Comparison of ENCODE assay signal across 11 cellular contexts in the genomic region with DNA sequence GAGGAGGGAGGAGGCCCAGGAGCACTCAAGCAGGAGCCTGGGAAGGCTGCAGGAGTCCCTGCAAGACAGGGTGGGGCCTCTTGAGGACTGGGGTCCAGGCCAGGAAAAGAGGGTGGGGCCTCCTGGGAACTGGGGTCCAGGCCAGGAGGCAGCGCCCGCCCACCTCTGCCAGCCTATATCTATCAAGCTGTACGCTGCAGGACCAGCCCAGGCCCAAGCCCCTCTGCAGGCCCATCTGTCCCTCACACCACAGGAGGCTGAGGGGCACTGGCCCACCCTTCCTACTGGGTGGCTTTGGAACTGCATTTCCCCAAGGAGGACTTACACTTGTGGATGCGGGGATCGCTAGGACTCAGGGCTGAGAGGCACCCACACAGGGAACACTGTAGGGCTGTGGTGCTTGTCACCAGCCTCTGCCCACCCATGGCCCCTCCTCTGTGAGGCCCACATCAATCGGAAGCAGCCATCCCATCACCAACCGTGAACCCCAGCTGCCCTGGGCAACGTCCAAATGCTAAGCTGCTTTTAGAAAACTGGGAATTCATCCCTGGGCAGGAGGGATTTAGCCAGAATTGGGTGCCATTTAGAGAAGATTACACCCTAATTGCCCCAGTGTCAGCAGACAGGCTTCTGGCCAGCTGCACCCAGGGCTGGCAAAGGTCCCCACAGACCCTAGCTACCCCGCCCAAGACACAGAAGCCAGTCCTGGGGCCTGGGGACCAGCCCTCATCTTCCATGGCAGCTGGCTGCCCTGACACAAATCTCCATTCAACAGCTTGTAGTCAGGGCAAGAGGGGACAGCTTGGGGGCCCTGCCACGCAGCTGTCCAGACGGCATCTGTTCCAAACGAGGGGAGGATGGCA. TPM values are rescaled to one million over a fixed set of nuclear protein-coding genes. Genes with fewer than 3 reads are reported as not detected.
A peak's percentile ranks its signal among the peaks of the same experiment; 100 is the strongest.
DNase-seq lines count a peak whose midpoint lies in the region; ATAC-seq, FAIRE-seq and TF ChIP-seq lines count a peak whose summit lies in the region.
"Had no signal": no experiment of that assay in that cellular context is flagged by ENCODE, and none has a peak within 500 bp of the region (broad histone marks: within the 10 kb centered on the region; RNA-seq: fewer than 3 reads in every experiment).

No MANE protein-coding gene starts in this region.

- peaks cover 5% of the 10 kb centered on the region for H3K9me3 Mint-ChIP-seq in WTC11
- H3K9me3 Mint-ChIP-seq: CD8-positive, alpha-beta T cell had no signal

- H3K27ac Mint-ChIP-seq in WTC11 = peak overlapping the region; percentile 82; the same call in 1 of the 2 replicates

- no peak overlapping the region for H3K4me3 Mint-ChIP-seq in WTC11
- H3K4me3 Mint-ChIP-seq: CD8-positive, alpha-beta T cell had no signal

- no peak overlapping the region for H3K27ac ChIP-seq in right cardiac atrium (ENCODE audit: low read length)
- H3K27ac ChIP-seq: pancreas had no signal

- H3K4me1 ChIP-seq in right cardiac atrium (ENCODE audit: control insufficient read depth, insufficient read depth, low read length) = peaks cover 33% of the 10 kb centered on the region

- no peak for FAIRE-seq in urothelium cell line (lab: Jason Lieb, UNC)
- FAIRE-seq: pancreas had no signal

- H3K4me3 ChIP-seq in H7 (ENCODE audit: insufficient read depth, low read depth, low read length) (no peak overlapping the region), right cardiac atrium (ENCODE audit: low read length) (no peak overlapping the region)
- H3K4me3 ChIP-seq: pancreas, PC-9 had no signal

- DNase-seq in H7 (peak; percentile 59), WTC11 (ENCODE audit: low spot score) (no peak), right cardiac atrium (peak; percentile 59 to 78 (median 75)), retina (peak; percentile 58), urothelium cell line (ENCODE audit: low spot score) (no peak)
- DNase-seq in activated CD4-positive, alpha-beta T cell treated with anti-CD3 and anti-CD28 coated beads for 1 hour = no peak
- DNase-seq: CD8-positive, alpha-beta T cell; PC-9 had no signal

- H3K27me3 ChIP-seq in H7 (ENCODE audit: control insufficient read depth, insufficient read depth, low read length) = no peaks in the 10 kb centered on the region
- H3K27me3 ChIP-seq in right cardiac atrium (ENCODE audit: control insufficient read depth, insufficient read depth) = no peaks in the 10 kb centered on the region
- H3K27me3 ChIP-seq: pancreas had no signal

- no peak; the same call in 1 of the 2 replicates for ATAC-seq in WTC11
- ATAC-seq in right cardiac atrium = peak; percentile 50 to 76
- ATAC-seq in GM19455 (IDR thresholded peaks at IDR 0.05; ENCODE audit: unreplicated experiment) = no peak
- ATAC-seq in HG03521 (IDR thresholded peaks at IDR 0.05; ENCODE audit: unreplicated experiment) = no peak
- ATAC-seq: CD8-positive, alpha-beta T cell had no signal

- CTCF ChIA-PET in WTC11 (lab: Charles Lee) = no interaction called here

- WGBS in right cardiac atrium = 54% methylated on average over 12 of the region's 12 CpGs

- H3K9me3 ChIP-seq in right cardiac atrium (ENCODE audit: control insufficient read depth, low read length) = no peaks in the 10 kb centered on the region
- H3K9me3 ChIP-seq: pancreas had no signal

- no peaks in the 10 kb centered on the region for H3K36me3 ChIP-seq in H7 (replicated peaks; ENCODE audit: control insufficient read depth, insufficient read depth, low read length)
- H3K36me3 ChIP-seq: pancreas had no signal

- H3K27me3 Mint-ChIP-seq in WTC11 (ENCODE audit: low read depth) = no peaks in the 10 kb centered on the region

- POLR2A ChIA-PET in WTC11 (lab: Charles Lee) = no interaction called here

- H3K36me3 Mint-ChIP-seq in WTC11 = peaks cover 15% of the 10 kb centered on the region

- no peak for TF ChIP-seq CTCF in WTC11 (IDR thresholded peaks at IDR 0.05)

- intact Hi-C loops in right cardiac atrium (cut with DNase I) = no loop called here

- peaks cover 83% of the 10 kb centered on the region for H3K4me1 Mint-ChIP-seq in WTC11

TF ChIP-seq in WTC11, 78 proteins besides CTCF, POLR2A, EP300 and RAD21:
- TF ChIP-seq CREB1 (CRISPR knock-in tag; IDR thresholded peaks at IDR 0.05) (no peak), ZNF396 (CRISPR knock-in tag; IDR thresholded peaks at IDR 0.05; ENCODE audit: borderline replicate concordance) (no peak)
TF ChIP-seq in WTC11: peak in this region for 0.

RNA-seq across cellular contexts. Expression of a gene that starts 15.3 kb away (rescaled TPM):
- 34.3 and 42.2 TPM in 2 replicates for total RNA-seq in H7 (2014; rRNA removed; shearing (Covaris generic))
- total RNA-seq in WTC11 (2021) = 30.8 to 38.7 TPM (median 31.4 TPM) in 3 replicates
- total RNA-seq in right cardiac atrium = 10 to 100 TPM; 29.5 to 36.0 (median 33.8) TPM
- 20.0 TPM for polyA plus RNA-seq in right cardiac atrium

Comparison
In these comparisons a context has a peak if more than half of its experiments do, and no peak if none do; other contexts are left out.
1. DNase-seq: peak in H7 (single experiment), right cardiac atrium (3 of 3) and retina (single experiment); none in WTC11 (single experiment), activated CD4-positive, alpha-beta T cell treated with anti-CD3 and anti-CD28 coated beads for 1 hour (single experiment) and urothelium cell line (single experiment).
2. ATAC-seq: peak in right cardiac atrium (2 of 2); none in WTC11 (single experiment), GM19455 (single experiment) and HG03521 (single experiment).